10 cellular contexts compared by ENCODE assay signal in genomic region chr12:49540229-49541139, GRCh38. TPM values are rescaled to one million over a fixed set of nuclear protein-coding genes. Genes with fewer than 3 reads are reported as not detected.
A peak's percentile ranks its signal among the peaks of the same experiment; 100 is the strongest.
DNase-seq lines count a peak whose midpoint lies in the region; TF ChIP-seq lines count a peak whose summit lies in the region.
"Had no signal": no experiment of that assay in that cellular context is flagged by ENCODE, and none has a peak within 500 bp of the region (broad histone marks: within the 10 kb centered on the region; RNA-seq: fewer than 3 reads in every experiment).

No MANE protein-coding gene starts in this region.

- DNase-seq in NCI-H1417 (lab: John Stamatoyannopoulos, UW) (peak; percentile 31 to 56 (median 31)), NCI-H1417 treated with DMSO at 0.1 percent for 48 hours (lab: John Stamatoyannopoulos, UW) (no peak), mammary epithelial cell (peak; percentile 72), NCI-H2081 treated with DMSO at 0.1 percent for 48 hours (lab: John Stamatoyannopoulos, UW) (no peak), mesenchymal stem cell (no peak)
- no peak for DNase-seq in NK-92 treated with Interleukin-12 subunit alpha and Interleukin-12 subunit beta, amount 100 ng/mL, for 24 hours (lab: John Stamatoyannopoulos, UW)
- DNase-seq: NCI-H345, upper lobe of left lung had no signal

- in situ Hi-C loops in mammary epithelial cell (cut with MboI; ENCODE audit: low sequenced_read_pairs in 2 of 2) = no loop called here

- no peak overlapping the region for H2BK15ac ChIP-seq in mesenchymal stem cell (ENCODE audit: low read depth, poor library complexity, severe bottlenecking)

- H2BK12ac ChIP-seq in mesenchymal stem cell (ENCODE audit: low read length in 2 of 2) = no peak overlapping the region

- no peaks in the 10 kb centered on the region for H3K9me3 ChIP-seq in HEK293 (ENCODE audit: control insufficient read depth, insufficient read depth, low read depth, low read length)
- H3K9me3 ChIP-seq in mammary epithelial cell (replicated peaks; ENCODE audit: insufficient read depth, low read length) = no peaks in the 10 kb centered on the region
- no peaks in the 10 kb centered on the region for H3K9me3 ChIP-seq in mesenchymal stem cell (ENCODE audit: control insufficient read depth, low read length)
- H3K9me3 ChIP-seq: upper lobe of left lung had no signal

- H3K4me2 ChIP-seq in mammary epithelial cell (ENCODE audit: insufficient read depth, low read depth, low read length) (no peak overlapping the region), mesenchymal stem cell (ENCODE audit: low read length, poor library complexity, severe bottlenecking) (no peak overlapping the region)

- H3K36me3 ChIP-seq in HEK293 (ENCODE audit: control insufficient read depth in 2 of 2, insufficient read depth in 1 of 2, low read length in 2 of 2) (no peaks in the 10 kb centered on the region), mammary epithelial cell (ENCODE audit: insufficient read depth, low read length) (no peaks in the 10 kb centered on the region), mesenchymal stem cell (ENCODE audit: control insufficient read depth in 1 of 2, insufficient read depth in 2 of 2, low read depth in 1 of 2, low read length in 2 of 2) (no peaks in the 10 kb centered on the region)
- H3K36me3 ChIP-seq: upper lobe of left lung had no signal

- dilution Hi-C loops in mammary epithelial cell (cut with HindIII; ENCODE audit: low sequenced_read_pairs) = no loop called here

- no peaks in the 10 kb centered on the region for H3K79me2 ChIP-seq in mammary epithelial cell (ENCODE audit: insufficient read depth, low read length)

- POLR2A ChIA-PET in HEK293 (lab: Yijun Ruan, JAX) = interaction anchor here (1.1 to 1.3 kb wide), 2 partner anchors 15 to 174 kb away, joined by 3 to 5 read pairs; partner anchors contain the start of gene SPATS2

- no peaks in the 10 kb centered on the region for H3K36me3 Mint-ChIP-seq in nephron (ENCODE audit: low read depth)

- no peak overlapping the region for H2BK5ac ChIP-seq in mesenchymal stem cell (ENCODE audit: low read depth, low read length, poor library complexity, severe bottlenecking)

- H3K18ac ChIP-seq in mesenchymal stem cell (ENCODE audit: low read depth in 1 of 2, low read length in 2 of 2) = no peak overlapping the region

- 55% methylated on average over 18 of the region's 21 CpGs for WGBS in mammary epithelial cell (ENCODE audit: low coverage, missing lambda C conversion rate)
- 55% methylated on average over 20 of the region's 21 CpGs for WGBS in mesenchymal stem cell

- peak overlapping the region in 1 of 3 experiments; percentile 27 for H3K27ac Mint-ChIP-seq in nephron

- H3K27me3 ChIP-seq in mammary epithelial cell (ENCODE audit: insufficient read depth, low read length) (no peaks in the 10 kb centered on the region), mesenchymal stem cell (ENCODE audit: control insufficient read depth in 1 of 2, insufficient read depth in 1 of 2, low read length in 2 of 2) (peaks cover 59 to 82% of the 10 kb centered on the region in 2 experiments)

- no peak overlapping the region for H2AK5ac ChIP-seq in mesenchymal stem cell (ENCODE audit: low read length, severe bottlenecking)

- no peaks in the 10 kb centered on the region for H4K20me1 ChIP-seq in mammary epithelial cell (ENCODE audit: insufficient read depth, low read length)

- H3K9ac ChIP-seq in mammary epithelial cell (ENCODE audit: insufficient read depth, low read length) = no peak overlapping the region
- H3K9ac ChIP-seq in mesenchymal stem cell (ENCODE audit: low read length) = no peak overlapping the region

- peak overlapping the region; percentile 67 to 77 (median 68) for H3K4me3 Mint-ChIP-seq in nephron

- H2AFZ ChIP-seq in mammary epithelial cell (ENCODE audit: low read depth, low read length) (no peak overlapping the region), mesenchymal stem cell (ENCODE audit: low read depth, low read length) (no peak overlapping the region)

- no peak overlapping the region for H3K27ac ChIP-seq in HEK293 (ENCODE audit: extremely low read depth, low read depth, low read length)
- no peak overlapping the region for H3K27ac ChIP-seq in mammary epithelial cell (ENCODE audit: insufficient read depth, low read depth, low read length)
- no peak overlapping the region for H3K27ac ChIP-seq in mesenchymal stem cell (ENCODE audit: low read length, poor library complexity, severe bottlenecking)
- H3K27ac ChIP-seq: upper lobe of left lung had no signal

- H3K4ac ChIP-seq in mesenchymal stem cell (ENCODE audit: low read depth in 1 of 2, low read length in 2 of 2) = no peak overlapping the region

- no peak overlapping the region for H3K4me3 ChIP-seq in HEK293 (ENCODE audit: low read depth, low read length)
- no peak overlapping the region for H3K4me3 ChIP-seq in mammary epithelial cell (replicated peaks in 1 of 3; ENCODE audit: insufficient read depth in 1 of 3, low read depth in 2 of 3, low read length in 3 of 3)
- no peak overlapping the region for H3K4me3 ChIP-seq in mesenchymal stem cell (ENCODE audit: insufficient read depth in 1 of 2, low read depth in 1 of 2, low read length in 2 of 2)

- no peak overlapping the region for H2BK120ac ChIP-seq in mesenchymal stem cell (ENCODE audit: low read depth, low read length)

- no peaks in the 10 kb centered on the region for H3K79me1 ChIP-seq in mesenchymal stem cell (replicated peaks; ENCODE audit: low read length, poor library complexity, severe bottlenecking)

- peaks cover 92% of the 10 kb centered on the region for H3K27me3 Mint-ChIP-seq in nephron (ENCODE audit: low read depth)

- H3K23ac ChIP-seq in mesenchymal stem cell (ENCODE audit: low read length in 2 of 2) = no peak overlapping the region

- TF ChIP-seq CTCF in HEK293 (tag by site-specific recombination; IDR thresholded peaks at IDR 0.05) = no peak
- no peak for TF ChIP-seq CTCF in mammary epithelial cell (conservative IDR thresholded peaks at IDR 0.05 in 1 of 2, IDR thresholded peaks at IDR 0.05 in 1 of 2; ENCODE audit: extremely low read depth in 1 of 2, insufficient read depth in 1 of 2, low read depth in 1 of 2, low read length in 2 of 2)
- no peak for TF ChIP-seq CTCF in nephron (IDR thresholded peaks at IDR 0.05; ENCODE audit: unreplicated experiment in 3 of 3)

- H3K4me1 Mint-ChIP-seq in nephron = peaks cover 16% of the 10 kb centered on the region

- H3K9me3 Mint-ChIP-seq in nephron = no peaks in the 10 kb centered on the region

- CTCF ChIA-PET in HEK293 (lab: Yijun Ruan, JAX) (interaction anchor here (0.8 to 1.8 kb wide), 4 partner anchors 12 to 193 kb away, joined by 3 to 5 read pairs (median 4); no protein-coding TSS in a partner anchor), mammary epithelial cell (lab: Charles Lee; ENCODE audit: low non-redundant PET) (no interaction called here)

- intact Hi-C loops in mammary epithelial cell (cut with micrococcal nuclease) = no loop called here

- peaks cover 2% of the 10 kb centered on the region; the same call in 1 of the 2 replicates for H3K4me1 ChIP-seq in HEK293 (ENCODE audit: control insufficient read depth, insufficient read depth, low read length)
- H3K4me1 ChIP-seq in mammary epithelial cell (ENCODE audit: insufficient read depth, low read length) = peaks cover 39% of the 10 kb centered on the region
- H3K4me1 ChIP-seq in mesenchymal stem cell (ENCODE audit: control insufficient read depth, insufficient read depth, low read depth, low read length) = peaks cover 27% of the 10 kb centered on the region

- H4K91ac ChIP-seq in mesenchymal stem cell (ENCODE audit: low read length) = no peak overlapping the region

- no TSS peak for BruUV-seq in mammary epithelial cell (replicated peaks; lab: Mats Ljungman, UMichigan)

- H3K14ac ChIP-seq in mesenchymal stem cell (ENCODE audit: low read length in 2 of 2) = no peak overlapping the region

- no peak overlapping the region for H4K8ac ChIP-seq in mesenchymal stem cell (ENCODE audit: low read length)

TF ChIP-seq in HEK293, 187 proteins besides CTCF, POLR2A, EP300 and RAD21 (continues in another document):
- TF ChIP-seq ZNF449 (tag by site-specific recombination; IDR thresholded peaks at IDR 0.05) (peak; percentile 90), ZNF629 (tag by site-specific recombination; IDR thresholded peaks at IDR 0.05) (peak; percentile 37; the same call in 1 of the 2 replicates), GLIS1 (tag by site-specific recombination; IDR thresholded peaks at IDR 0.05) (peak; percentile 24; the same call in 1 of the 2 replicates), ZNF416 (tag by site-specific recombination; IDR thresholded peaks at IDR 0.05) (no peak), GLI2 (tag by site-specific recombination; IDR thresholded peaks at IDR 0.05; ENCODE audit: borderline replicate concordance, low read depth) (no peak), KLF1 (tag by site-specific recombination; IDR thresholded peaks at IDR 0.05) (0 out of 2 replicates have a peak, but pooled peaks have one; percentile 40), ZBTB8A (tag by site-specific recombination; IDR thresholded peaks at IDR 0.05) (0 out of 2 replicates have a peak, but pooled peaks have one; percentile 16), SP7 (tag by site-specific recombination; IDR thresholded peaks at IDR 0.05) (peak; percentile 38; the same call in 1 of the 2 replicates)

RNA-seq across cellular contexts. Expression of gene KCNH3, which starts 1.7 kb away (rescaled TPM):
- 1 to 10 TPM in 1 of 2 donors, under 1 TPM in 1; under 0.01 to 1.2 TPM for total RNA-seq in mammary epithelial cell
- 0.08 TPM for polyA plus RNA-seq in mammary epithelial cell
- polyA minus RNA-seq in mammary epithelial cell = not detected
- 0.03 TPM for polyA plus RNA-seq in mesenchymal stem cell (2013, experiment 1 of 2)
- 0.01 TPM for polyA plus RNA-seq in mesenchymal stem cell (2013, experiment 2 of 2)

RNA-seq across cellular contexts. Expression of gene MCRS1, which starts 27.5 kb away (rescaled TPM):
- total RNA-seq in mammary epithelial cell = 10 to 100 TPM; 43.8 to 59.5 TPM
- 68.9 TPM for polyA plus RNA-seq in mammary epithelial cell
- polyA minus RNA-seq in mammary epithelial cell = 38.1 TPM
- polyA plus RNA-seq in mesenchymal stem cell (2013, experiment 1 of 2) = 38.7 TPM
- 39.8 TPM for polyA plus RNA-seq in mesenchymal stem cell (2013, experiment 2 of 2)

Comparison
In these comparisons a context has a peak if more than half of its experiments do, and no peak if none do; other contexts are left out.
1. DNase-seq: peak in NCI-H1417 (3 of 3) and mammary epithelial cell (single experiment); none in NCI-H1417 treated with DMSO at 0.1 percent for 48 hours (single experiment), NK-92 treated with Interleukin-12 subunit alpha and Interleukin-12 subunit beta, amount 100 ng/mL, for 24 hours (single experiment), NCI-H2081 treated with DMSO at 0.1 percent for 48 hours (single experiment) and mesenchymal stem cell (single experiment).